In genomic region chr1:209629621-209630382, GRCh38 we compare ENCODE assay signal across 19 cellular contexts. TPM values are rescaled to one million over a fixed set of nuclear protein-coding genes. Genes with fewer than 3 reads are reported as not detected.
"Had no signal": no experiment of that assay in that cellular context is flagged by ENCODE, and none has a peak within 500 bp of the region (broad histone marks: within the 10 kb centered on the region; RNA-seq: fewer than 3 reads in every experiment).

No MANE protein-coding gene starts in this region.

- H3K27ac Mint-ChIP-seq: activated CD4-positive, alpha-beta T cell treated with anti-CD3 and anti-CD28 coated beads, Interleukin-2, amount 10 ng/mL, durations not matched to agents 24 days and 14 days; activated naive CD4-positive, alpha-beta T cell treated with anti-CD3 and anti-CD28 coated beads, Interleukin-2, amount 10 ng/mL, durations not matched to agents 7 days and 5 days; stimulated activated naive B cell treated with anti-CD40 and anti-IgM and Interleukin-4, amounts not matched to agents 10 μg/mL and 1 μg/mL and 100 μg/mL, for 72 hours; T-helper 1 cell treated with Interleukin-12 subunit alpha and Interleukin-12 subunit beta and Interleukin-4 antibody, amounts not matched to agents 30 μg/mL and 1 μg/mL, for 36 hours had no signal

- H3K9me3 Mint-ChIP-seq: activated CD4-positive, alpha-beta T cell treated with anti-CD3 and anti-CD28 coated beads, Interleukin-2, amount 10 ng/mL, durations not matched to agents 24 days and 14 days; activated naive CD4-positive, alpha-beta T cell treated with anti-CD3 and anti-CD28 coated beads, Interleukin-2, amount 10 ng/mL, durations not matched to agents 7 days and 5 days; activated T-cell treated with anti-CD3 and anti-CD28 coated beads, Interleukin-2, amount 50 U/mL, for 4 hours; effector memory CD8-positive, alpha-beta T cell; naive thymus-derived CD8-positive, alpha-beta T cell; stimulated activated naive B cell treated with anti-CD40 and anti-IgM and Interleukin-4, amounts not matched to agents 10 μg/mL and 1 μg/mL and 100 μg/mL, for 72 hours; T-helper 1 cell treated with Interleukin-12 subunit alpha and Interleukin-12 subunit beta and Interleukin-4 antibody, amounts not matched to agents 30 μg/mL and 1 μg/mL, for 36 hours had no signal

- H3K4me3 Mint-ChIP-seq: activated CD4-positive, alpha-beta T cell treated with anti-CD3 and anti-CD28 coated beads, Interleukin-2, amount 10 ng/mL, durations not matched to agents 24 days and 14 days; activated naive CD4-positive, alpha-beta T cell treated with anti-CD3 and anti-CD28 coated beads, Interleukin-2, amount 10 ng/mL, durations not matched to agents 7 days and 5 days; activated T-cell treated with anti-CD3 and anti-CD28 coated beads, Interleukin-2, amount 50 U/mL, for 4 hours; effector memory CD8-positive, alpha-beta T cell; naive thymus-derived CD8-positive, alpha-beta T cell; stimulated activated naive B cell treated with anti-CD40 and anti-IgM and Interleukin-4, amounts not matched to agents 10 μg/mL and 1 μg/mL and 100 μg/mL, for 72 hours; T-helper 1 cell treated with Interleukin-12 subunit alpha and Interleukin-12 subunit beta and Interleukin-4 antibody, amounts not matched to agents 30 μg/mL and 1 μg/mL, for 36 hours had no signal

- H3K36me3 ChIP-seq: ascending aorta, heart left ventricle, ovary, sigmoid colon, tibial nerve had no signal

- ATAC-seq: activated T-cell treated with anti-CD3 and anti-CD28 coated beads, Interleukin-2, amount 50 U/mL, for 4 hours; effector memory CD8-positive, alpha-beta T cell; foreskin keratinocyte; naive thymus-derived CD8-positive, alpha-beta T cell; stimulated activated naive B cell treated with anti-CD40 and anti-IgM and Interleukin-4, amounts not matched to agents 10 μg/mL and 1 μg/mL and 100 μg/mL, for 72 hours had no signal

- H3K27me3 ChIP-seq: ascending aorta, foreskin keratinocyte, heart left ventricle, ovary, sigmoid colon, tibial nerve had no signal

- H3K36me3 Mint-ChIP-seq: activated naive CD4-positive, alpha-beta T cell treated with anti-CD3 and anti-CD28 coated beads, Interleukin-2, amount 10 ng/mL, durations not matched to agents 7 days and 5 days; naive thymus-derived CD8-positive, alpha-beta T cell; stimulated activated naive B cell treated with anti-CD40 and anti-IgM and Interleukin-4, amounts not matched to agents 10 μg/mL and 1 μg/mL and 100 μg/mL, for 72 hours had no signal

- DNase-seq: activated CD4-positive, alpha-beta T cell treated with anti-CD3 and anti-CD28 coated beads, Interleukin-2, amount 10 ng/mL, durations not matched to agents 24 days and 14 days; activated CD8-positive, alpha-beta memory T cell treated with anti-CD3 and anti-CD28 coated beads, Interleukin-2, amount 50 U/mL, for 4 hours; activated effector memory CD4-positive, alpha-beta T cell treated with Interleukin-2 at 50 U/mL for 16 hours; activated naive CD4-positive, alpha-beta T cell treated with anti-CD3 and anti-CD28 coated beads, Interleukin-2, amount 10 ng/mL, durations not matched to agents 7 days and 5 days; activated T-cell treated with anti-CD3 and anti-CD28 coated beads, Interleukin-2, amount 50 U/mL, for 4 hours; effector memory CD8-positive, alpha-beta T cell; foreskin keratinocyte; kidney glomerular epithelial cell; ovary; sigmoid colon; stimulated activated CD4-positive, alpha-beta T cell treated with anti-CD3 and anti-CD28 coated beads, Interleukin-4, amount 100 ng/mL, for 4 hours; stimulated activated naive B cell treated with anti-CD40 and anti-IgM and Interleukin-4, amounts not matched to agents 10 μg/mL and 1 μg/mL and 100 μg/mL, for 72 hours had no signal

- H3K4me1 ChIP-seq: foreskin keratinocyte had no signal

- H3K4me3 ChIP-seq: ascending aorta, heart left ventricle, ovary, sigmoid colon, tibial nerve had no signal

- H3K27ac ChIP-seq: ascending aorta, foreskin keratinocyte, ovary, sigmoid colon, tibial nerve had no signal

- H3K27me3 Mint-ChIP-seq: activated CD4-positive, alpha-beta T cell treated with anti-CD3 and anti-CD28 coated beads, Interleukin-2, amount 10 ng/mL, durations not matched to agents 24 days and 14 days; effector memory CD8-positive, alpha-beta T cell had no signal

- H3K9me3 ChIP-seq: ascending aorta, heart left ventricle, ovary, sigmoid colon, tibial nerve had no signal

RNA-seq across cellular contexts. Expression of gene G0S2, which starts 45.4 kb away (rescaled TPM):
- total RNA-seq: naive thymus-derived CD8-positive, alpha-beta T cell had no signal
- polyA plus RNA-seq: naive thymus-derived CD8-positive, alpha-beta T cell had no signal

RNA-seq across cellular contexts. Expression of gene CAMK1G, which starts 46.3 kb away (rescaled TPM):
- total RNA-seq: ascending aorta; dermis blood vessel endothelial cell; foreskin keratinocyte; naive thymus-derived CD8-positive, alpha-beta T cell; pulmonary artery endothelial cell had no signal
- polyA plus RNA-seq: foreskin keratinocyte; heart left ventricle; naive thymus-derived CD8-positive, alpha-beta T cell had no signal
